ENCODE assay signal across 17 cellular contexts in genomic region chr19:8261881-8262280, GRCh38. TPM values are rescaled to one million over a fixed set of nuclear protein-coding genes. Genes with fewer than 3 reads are reported as not detected.
A peak's percentile ranks its signal among the peaks of the same experiment; 100 is the strongest.
DNase-seq lines count a peak whose midpoint lies in the region; ATAC-seq lines count a peak whose summit lies in the region.
"Had no signal": no experiment of that assay in that cellular context is flagged by ENCODE, and none has a peak within 500 bp of the region (broad histone marks: within the 10 kb centered on the region; RNA-seq: fewer than 3 reads in every experiment).

No MANE protein-coding gene starts in this region.

- DNase-seq in activated naive CD8-positive, alpha-beta T cell treated with anti-CD3 and anti-CD28 coated beads, Interleukin-2, amount 10 ng/mL, durations not matched to agents 7 days and 5 days = peak; percentile 17
- no peak for DNase-seq in activated naive CD8-positive, alpha-beta T cell treated with anti-CD3 and anti-CD28 coated beads, Interleukin-2, amount 50 U/mL, for 24 hours
- DNase-seq in posterior vena cava (ENCODE audit: low spot score) (peak; percentile 73), ureter (ENCODE audit: low spot score) (peak; percentile 35), iPS-NIHi7 (ENCODE audit: extremely low spot score) (no peak)
- DNase-seq in stimulated activated CD4-positive, alpha-beta T cell treated with anti-CD3 and anti-CD28 coated beads, Interleukin-2, amount 100 ng/mL, for 48 hours = no peak
- DNase-seq: CD4-positive, alpha-beta memory T cell; DMS79; HFFc6; KG1; MV-4-11; NCI-H187; NCI-H345; NCI-H526; SJCRH30 had no signal

- ATAC-seq in activated naive CD8-positive, alpha-beta T cell treated with anti-CD3 and anti-CD28 coated beads, Interleukin-2, amount 10 ng/mL, durations not matched to agents 7 days and 5 days (ENCODE audit: low read depth) = no peak
- no peak for ATAC-seq in activated naive CD8-positive, alpha-beta T cell treated with anti-CD3 and anti-CD28 coated beads, Interleukin-2, amount 50 U/mL, for 24 hours
- peak; percentile 15 for ATAC-seq in esophagus mucosa

- intact Hi-C loops in posterior vena cava (cut with DNase I) = no loop called here

- H3K27ac Mint-ChIP-seq in activated naive CD8-positive, alpha-beta T cell treated with anti-CD3 and anti-CD28 coated beads, Interleukin-2, amount 10 ng/mL, durations not matched to agents 7 days and 5 days = no peak overlapping the region
- H3K27ac Mint-ChIP-seq in activated naive CD8-positive, alpha-beta T cell treated with anti-CD3 and anti-CD28 coated beads, Interleukin-2, amount 50 U/mL, for 24 hours = no peak overlapping the region
- H3K27ac Mint-ChIP-seq: CD4-positive, alpha-beta memory T cell; HFFc6 had no signal

- POLR2A ChIA-PET in activated naive CD8-positive, alpha-beta T cell treated with anti-CD3 and anti-CD28 coated beads, Interleukin-2, amount 10 ng/mL, durations not matched to agents 7 days and 5 days (lab: Charles Lee) = interaction anchor here (0.6 to 1.0 kb wide), 3 partner anchors 14 to 81 kb away, joined by 3 to 6 read pairs (median 3); no protein-coding TSS in a partner anchor

- H3K9me3 Mint-ChIP-seq in activated naive CD8-positive, alpha-beta T cell treated with anti-CD3 and anti-CD28 coated beads, Interleukin-2, amount 10 ng/mL, durations not matched to agents 7 days and 5 days = no peaks in the 10 kb centered on the region
- no peaks in the 10 kb centered on the region for H3K9me3 Mint-ChIP-seq in activated naive CD8-positive, alpha-beta T cell treated with anti-CD3 and anti-CD28 coated beads, Interleukin-2, amount 50 U/mL, for 24 hours
- H3K9me3 Mint-ChIP-seq: CD4-positive, alpha-beta memory T cell; HFFc6 had no signal

- H3K27me3 Mint-ChIP-seq in activated naive CD8-positive, alpha-beta T cell treated with anti-CD3 and anti-CD28 coated beads, Interleukin-2, amount 10 ng/mL, durations not matched to agents 7 days and 5 days = no peaks in the 10 kb centered on the region
- H3K27me3 Mint-ChIP-seq in activated naive CD8-positive, alpha-beta T cell treated with anti-CD3 and anti-CD28 coated beads, Interleukin-2, amount 50 U/mL, for 24 hours = no peaks in the 10 kb centered on the region
- H3K27me3 Mint-ChIP-seq: CD4-positive, alpha-beta memory T cell had no signal

- H3K36me3 Mint-ChIP-seq in activated naive CD8-positive, alpha-beta T cell treated with anti-CD3 and anti-CD28 coated beads, Interleukin-2, amount 10 ng/mL, durations not matched to agents 7 days and 5 days = peaks cover 31% of the 10 kb centered on the region
- no peaks in the 10 kb centered on the region for H3K36me3 Mint-ChIP-seq in activated naive CD8-positive, alpha-beta T cell treated with anti-CD3 and anti-CD28 coated beads, Interleukin-2, amount 50 U/mL, for 24 hours (ENCODE audit: low read depth)

- H3K4me3 Mint-ChIP-seq in activated naive CD8-positive, alpha-beta T cell treated with anti-CD3 and anti-CD28 coated beads, Interleukin-2, amount 10 ng/mL, durations not matched to agents 7 days and 5 days = no peak overlapping the region
- no peak overlapping the region for H3K4me3 Mint-ChIP-seq in activated naive CD8-positive, alpha-beta T cell treated with anti-CD3 and anti-CD28 coated beads, Interleukin-2, amount 50 U/mL, for 24 hours
- H3K4me3 Mint-ChIP-seq: CD4-positive, alpha-beta memory T cell; HFFc6 had no signal

- H3K4me1 Mint-ChIP-seq in activated naive CD8-positive, alpha-beta T cell treated with anti-CD3 and anti-CD28 coated beads, Interleukin-2, amount 10 ng/mL, durations not matched to agents 7 days and 5 days = peaks cover 14% of the 10 kb centered on the region
- peaks cover 8% of the 10 kb centered on the region for H3K4me1 Mint-ChIP-seq in activated naive CD8-positive, alpha-beta T cell treated with anti-CD3 and anti-CD28 coated beads, Interleukin-2, amount 50 U/mL, for 24 hours

RNA-seq across cellular contexts. Expression of gene CD320, which starts 46.3 kb away (rescaled TPM):
- 10 to 100 TPM; 36.1 to 38.4 TPM for total RNA-seq in activated naive CD8-positive, alpha-beta T cell treated with anti-CD3 and anti-CD28 coated beads, Interleukin-2, amount 10 ng/mL, durations not matched to agents 7 days and 5 days
- total RNA-seq in esophagus mucosa = 12.0 TPM
- total RNA-seq in posterior vena cava = 10 to 100 TPM; 29.2 to 31.6 TPM
- total RNA-seq in ureter = 24.3 TPM

RNA-seq across cellular contexts. Expression of gene CERS4, which starts 52.7 kb away (rescaled TPM):
- total RNA-seq in activated naive CD8-positive, alpha-beta T cell treated with anti-CD3 and anti-CD28 coated beads, Interleukin-2, amount 10 ng/mL, durations not matched to agents 7 days and 5 days = 10 to 100 TPM; 32.5 to 32.8 TPM
- 84.8 TPM for total RNA-seq in esophagus mucosa
- total RNA-seq in posterior vena cava = 10 to 100 TPM; 23.2 to 28.8 TPM
- 49.8 TPM for total RNA-seq in ureter
- total RNA-seq: HFFc6, HT-29 had no signal

RNA-seq across cellular contexts. Expression of gene NDUFA7, which starts 59.3 kb away (rescaled TPM):
- 10 to 100 TPM; 53.8 to 59.0 TPM for total RNA-seq in activated naive CD8-positive, alpha-beta T cell treated with anti-CD3 and anti-CD28 coated beads, Interleukin-2, amount 10 ng/mL, durations not matched to agents 7 days and 5 days
- total RNA-seq in esophagus mucosa (52.2 TPM), posterior vena cava (10 to 100 TPM; 29.8 to 31.2 TPM), ureter (53.0 TPM)

RNA-seq across cellular contexts. Expression of gene RPS28, which starts 59.4 kb away (rescaled TPM):
- total RNA-seq in activated naive CD8-positive, alpha-beta T cell treated with anti-CD3 and anti-CD28 coated beads, Interleukin-2, amount 10 ng/mL, durations not matched to agents 7 days and 5 days = 1,000 to 10,000 TPM; 1,838 to 1,917 TPM
- 1,802 TPM for total RNA-seq in esophagus mucosa
- 100 to 1,000 TPM; 798 to 911 TPM for total RNA-seq in posterior vena cava
- 1,953 TPM for total RNA-seq in ureter

Comparison
In these comparisons a context has a peak if more than half of its experiments do, and no peak if none do; other contexts are left out.
1. DNase-seq: peak in activated naive CD8-positive, alpha-beta T cell treated with anti-CD3 and anti-CD28 coated beads, Interleukin-2, amount 10 ng/mL, durations not matched to agents 7 days and 5 days (single experiment), posterior vena cava (single experiment) and ureter (single experiment); none in activated naive CD8-positive, alpha-beta T cell treated with anti-CD3 and anti-CD28 coated beads, Interleukin-2, amount 50 U/mL, for 24 hours (single experiment), iPS-NIHi7 (single experiment) and stimulated activated CD4-positive, alpha-beta T cell treated with anti-CD3 and anti-CD28 coated beads, Interleukin-2, amount 100 ng/mL, for 48 hours (0 of 2).